19 cellular contexts compared by ENCODE assay signal in genomic region chr18:79107886-79108285, GRCh38.
"Had no signal": no experiment of that assay in that cellular context is flagged by ENCODE, and none has a peak within 500 bp of the region (broad histone marks: within the 10 kb centered on the region; RNA-seq: fewer than 3 reads in every experiment).

No MANE protein-coding gene starts in this region.

- H3K4me3 ChIP-seq: body of pancreas, lung, right atrium auricular region, testis had no signal

- H3K27me3 ChIP-seq: body of pancreas, foreskin keratinocyte, right atrium auricular region, testis had no signal

- H3K9me3 Mint-ChIP-seq: activated CD4-positive, alpha-beta T cell treated with anti-CD3 and anti-CD28 coated beads, Interleukin-2, amount 10 ng/mL, durations not matched to agents 7 days and 5 days; activated T-helper 1 cell treated with anti-CD3 and anti-CD28 coated beads, Interleukin-12 subunit alpha, Interleukin-12 subunit beta, Interleukin-2, Interleukin-4 antibody, amounts not matched to agents 30 ng/mL and 10 ng/mL and 1 ng/mL, durations not matched to agents 14 hours and 24 hours and 36 hours; effector memory CD8-positive, alpha-beta T cell; nephron progenitor cell; type B pancreatic cell had no signal

- H3K4me3 Mint-ChIP-seq: activated CD4-positive, alpha-beta T cell treated with anti-CD3 and anti-CD28 coated beads, Interleukin-2, amount 10 ng/mL, durations not matched to agents 7 days and 5 days; activated naive CD8-positive, alpha-beta T cell; activated T-helper 1 cell treated with anti-CD3 and anti-CD28 coated beads, Interleukin-12 subunit alpha, Interleukin-12 subunit beta, Interleukin-2, Interleukin-4 antibody, amounts not matched to agents 30 ng/mL and 10 ng/mL and 1 ng/mL, durations not matched to agents 14 hours and 24 hours and 36 hours; effector memory CD8-positive, alpha-beta T cell; nephron progenitor cell; type B pancreatic cell had no signal

- H3K36me3 ChIP-seq: right atrium auricular region had no signal

- DNase-seq: activated CD4-positive, alpha-beta T cell treated with anti-CD3 and anti-CD28 coated beads, Interleukin-2, amount 10 ng/mL, durations not matched to agents 7 days and 5 days; body of pancreas; dermis blood vessel endothelial cell; effector memory CD8-positive, alpha-beta T cell; foreskin keratinocyte; hippocampal formation; islet precursor cell; midbrain; nephron progenitor cell; stimulated activated CD4-positive, alpha-beta T cell treated with anti-CD3 and anti-CD28 coated beads, Interleukin-2, amount 100 ng/mL, for 24 hours; T1000; testis had no signal

- H3K4me1 ChIP-seq: body of pancreas, foreskin keratinocyte, testis had no signal

- ATAC-seq: body of pancreas; effector memory CD8-positive, alpha-beta T cell; foreskin keratinocyte; left lobe of liver had no signal

- H3K27ac Mint-ChIP-seq: activated CD4-positive, alpha-beta T cell treated with anti-CD3 and anti-CD28 coated beads, Interleukin-2, amount 10 ng/mL, durations not matched to agents 7 days and 5 days; activated naive CD8-positive, alpha-beta T cell; activated T-helper 1 cell treated with anti-CD3 and anti-CD28 coated beads, Interleukin-12 subunit alpha, Interleukin-12 subunit beta, Interleukin-2, Interleukin-4 antibody, amounts not matched to agents 30 ng/mL and 10 ng/mL and 1 ng/mL, durations not matched to agents 14 hours and 24 hours and 36 hours; effector memory CD8-positive, alpha-beta T cell; nephron progenitor cell; progenitor cell of endocrine pancreas; type B pancreatic cell had no signal

- H3K9me3 ChIP-seq: body of pancreas, right atrium auricular region, testis had no signal

- H3K27ac ChIP-seq: body of pancreas, foreskin keratinocyte, right atrium auricular region, testis had no signal

- H3K27me3 Mint-ChIP-seq: activated CD4-positive, alpha-beta T cell treated with anti-CD3 and anti-CD28 coated beads, Interleukin-2, amount 10 ng/mL, durations not matched to agents 7 days and 5 days; activated naive CD8-positive, alpha-beta T cell; effector memory CD8-positive, alpha-beta T cell; progenitor cell of endocrine pancreas; type B pancreatic cell had no signal
